1 cellular context compared by ENCODE assay signal in genomic region chr22:19488884-19489843, GRCh38.
TF ChIP-seq lines count a peak whose summit lies in the region.

No MANE protein-coding gene starts in this region.

TF ChIP-seq in K562, 482 proteins besides CTCF, POLR2A, EP300 and RAD21 (continued from another document):
- TF ChIP-seq PRPF4 (IDR thresholded peaks at IDR 0.05; ENCODE audit: insufficient read depth, low read depth, low read length, poor library complexity, severe bottlenecking): no peak
- no peak for TF ChIP-seq ZKSCAN1 (IDR thresholded peaks at IDR 0.05; ENCODE audit: low read depth, low read length)
- TF ChIP-seq HINFP (tag; conservative IDR thresholded peaks at IDR 0.05; ENCODE audit: low read depth): no peak
- TF ChIP-seq EP400 (IDR thresholded peaks at IDR 0.05): no peak
- peak; percentile 83 for TF ChIP-seq ZFP91 (CRISPR knock-in tag; IDR thresholded peaks at IDR 0.05)
- no peak for TF ChIP-seq PHB2 (IDR thresholded peaks at IDR 0.05; ENCODE audit: low read depth)
- no peak for TF ChIP-seq RFX5 (IDR thresholded peaks at IDR 0.05; ENCODE audit: low read depth, low read length)
- TF ChIP-seq SMARCA4 (IDR thresholded peaks at IDR 0.05): no peak
- no peak for TF ChIP-seq CSDE1 (IDR thresholded peaks at IDR 0.05)
- no peak for TF ChIP-seq ETS1 (conservative IDR thresholded peaks at IDR 0.05; ENCODE audit: control insufficient read depth, low read depth, low read length)
- TF ChIP-seq MAFG (tag; conservative IDR thresholded peaks at IDR 0.05): no peak
- TF ChIP-seq NFIX (CRISPR knock-in tag; IDR thresholded peaks at IDR 0.05; ENCODE audit: low read depth): no peak
- TF ChIP-seq ZNF197 (CRISPR knock-in tag; IDR thresholded peaks at IDR 0.05; ENCODE audit: low read depth): no peak
- TF ChIP-seq MITF (IDR thresholded peaks at IDR 0.05): no peak
